9 cellular contexts compared by ENCODE assay signal in genomic region chr3:187746059-187746453, GRCh38. TPM values are rescaled to one million over a fixed set of nuclear protein-coding genes. Genes with fewer than 3 reads are reported as not detected.
DNase-seq lines count a peak whose midpoint lies in the region; ATAC-seq, FAIRE-seq and TF ChIP-seq lines count a peak whose summit lies in the region.
"Had no signal": no experiment of that assay in that cellular context is flagged by ENCODE, and none has a peak within 500 bp of the region (broad histone marks: within the 10 kb centered on the region; RNA-seq: fewer than 3 reads in every experiment).

No MANE protein-coding gene starts in this region.

- H3K4me3 ChIP-seq in kidney (ENCODE audit: low read length in 2 of 2): peak overlapping the region; percentile 73 to 83
- H3K4me3 ChIP-seq: lung had no signal

- no peak for TF ChIP-seq CTCF in kidney (IDR thresholded peaks at IDR 0.05; ENCODE audit: borderline replicate concordance, extremely low read depth, insufficient read depth)

- H3K4me1 Mint-ChIP-seq in activated CD4-positive, alpha-beta T cell treated with anti-CD3 and anti-CD28 coated beads for 36 hours: peaks cover 65% of the 10 kb centered on the region
- H3K4me1 Mint-ChIP-seq in activated naive CD8-positive, alpha-beta T cell treated with anti-CD3 and anti-CD28 coated beads for 36 hours: peaks cover 65% of the 10 kb centered on the region

- no peak for FAIRE-seq in kidney (lab: Jason Lieb, UNC)

- H3K36me3 Mint-ChIP-seq in activated CD4-positive, alpha-beta T cell treated with anti-CD3 and anti-CD28 coated beads for 36 hours (ENCODE audit: low read depth): peaks cover 14% of the 10 kb centered on the region
- peaks cover 5% of the 10 kb centered on the region for H3K36me3 Mint-ChIP-seq in activated naive CD8-positive, alpha-beta T cell treated with anti-CD3 and anti-CD28 coated beads for 36 hours

- peaks cover 8 to 22% of the 10 kb centered on the region in 2 donors for H3K4me1 ChIP-seq in kidney (ENCODE audit: control insufficient read depth in 1 of 2, insufficient read depth in 1 of 2, low read depth in 1 of 2, low read length in 2 of 2)

- POLR2A ChIA-PET in activated CD4-positive, alpha-beta T cell treated with anti-CD3 and anti-CD28 coated beads for 36 hours (lab: Charles Lee): interaction anchor here (0.6 to 2.5 kb wide), 19 partner anchors 24 to 1204 kb away, joined by 3 to 24 read pairs (median 5); no protein-coding TSS in a partner anchor

- H3K27me3 Mint-ChIP-seq in activated CD4-positive, alpha-beta T cell treated with anti-CD3 and anti-CD28 coated beads for 36 hours: peaks cover 2% of the 10 kb centered on the region
- H3K27me3 Mint-ChIP-seq in activated naive CD8-positive, alpha-beta T cell treated with anti-CD3 and anti-CD28 coated beads for 36 hours: peaks cover 6% of the 10 kb centered on the region

- intact Hi-C loops in activated CD4-positive, alpha-beta T cell treated with anti-CD3 and anti-CD28 coated beads for 36 hours (cut with DNase I, micrococcal nuclease): loop anchor here (1.0 to 10.0 kb wide), 6 partner anchors 315 to 939 kb away; no protein-coding TSS in a partner anchor
- intact Hi-C loops in kidney (cut with DNase I): loop anchor here (10.0 kb wide), 1 partner anchor 299 kb away; no protein-coding TSS in a partner anchor

- H3K4me3 Mint-ChIP-seq in activated CD4-positive, alpha-beta T cell treated with anti-CD3 and anti-CD28 coated beads for 36 hours: peak overlapping the region; percentile 91
- H3K4me3 Mint-ChIP-seq in activated naive CD8-positive, alpha-beta T cell treated with anti-CD3 and anti-CD28 coated beads for 36 hours: peak overlapping the region; percentile 91

- peak overlapping the region; percentile 99 for H3K27ac Mint-ChIP-seq in activated CD4-positive, alpha-beta T cell treated with anti-CD3 and anti-CD28 coated beads for 36 hours
- peak overlapping the region; percentile 100 for H3K27ac Mint-ChIP-seq in activated naive CD8-positive, alpha-beta T cell treated with anti-CD3 and anti-CD28 coated beads for 36 hours

- no peak for ATAC-seq in activated CD4-positive, alpha-beta T cell treated with anti-CD3 and anti-CD28 coated beads for 36 hours
- ATAC-seq in GM21576 (IDR thresholded peaks at IDR 0.05; ENCODE audit: unreplicated experiment) (no peak), GM18909 (IDR thresholded peaks at IDR 0.05; ENCODE audit: poor library complexity, unreplicated experiment) (no peak), HG02884 (IDR thresholded peaks at IDR 0.05; ENCODE audit: unreplicated experiment) (no peak)

- no peaks in the 10 kb centered on the region for H3K9me3 Mint-ChIP-seq in activated CD4-positive, alpha-beta T cell treated with anti-CD3 and anti-CD28 coated beads for 36 hours (ENCODE audit: low read depth)
- no peaks in the 10 kb centered on the region for H3K9me3 Mint-ChIP-seq in activated naive CD8-positive, alpha-beta T cell treated with anti-CD3 and anti-CD28 coated beads for 36 hours

- H3K27ac ChIP-seq in kidney (ENCODE audit: low read depth in 2 of 2, low read length in 2 of 2) (peak overlapping the region; percentile 99), temporal lobe (ENCODE audit: low read depth, low read length) (peak overlapping the region; percentile 91)

- no peak for DNase-seq in activated CD4-positive, alpha-beta T cell treated with anti-CD3 and anti-CD28 coated beads for 36 hours
- no peak for DNase-seq in activated CD4-positive, alpha-beta T cell treated with anti-CD3 and anti-CD28 coated beads for 1 hour
- no peak for DNase-seq in activated naive CD8-positive, alpha-beta T cell treated with anti-CD3 and anti-CD28 coated beads for 36 hours
- DNase-seq in kidney: no peak

- peak overlapping the region; percentile 81 to 90 for H3K9ac ChIP-seq in kidney (ENCODE audit: low read length in 2 of 2)

- H3K36me3 ChIP-seq in kidney (ENCODE audit: control insufficient read depth in 1 of 2, insufficient read depth in 2 of 2, low read length in 2 of 2): no peaks in the 10 kb centered on the region

- CTCF ChIA-PET in activated CD4-positive, alpha-beta T cell treated with anti-CD3 and anti-CD28 coated beads for 36 hours (lab: Charles Lee): interaction anchor here (0.7 to 5.9 kb wide), 16 partner anchors 24 to 1812 kb away, joined by 3 to 56 read pairs (median 4); no protein-coding TSS in a partner anchor

- no peaks in the 10 kb centered on the region for H3K9me3 ChIP-seq in kidney (ENCODE audit: control insufficient read depth in 1 of 2, low read length in 2 of 2)

RNA-seq across cellular contexts. Expression of gene BCL6, which starts 0.8 kb away (rescaled TPM):
- total RNA-seq in activated CD4-positive, alpha-beta T cell treated with anti-CD3 and anti-CD28 coated beads for 36 hours: 10 to 100 TPM; 42.9 to 52.8 TPM
- 1 to 10 TPM; 8.0 to 8.9 TPM for total RNA-seq in activated naive CD8-positive, alpha-beta T cell treated with anti-CD3 and anti-CD28 coated beads for 36 hours
- 110 TPM for total RNA-seq in kidney
- 7.3 TPM for polyA plus RNA-seq in kidney (ENCODE audit: insufficient read depth, low read depth, low replicate concordance)
- total RNA-seq in temporal lobe: 14.0 TPM

RNA-seq across cellular contexts. Expression of gene RTP2, which starts 43.7 kb away (rescaled TPM):
- total RNA-seq in activated CD4-positive, alpha-beta T cell treated with anti-CD3 and anti-CD28 coated beads for 36 hours: not detected
- not detected for total RNA-seq in activated naive CD8-positive, alpha-beta T cell treated with anti-CD3 and anti-CD28 coated beads for 36 hours
- total RNA-seq in kidney: not detected
- not detected for polyA plus RNA-seq in kidney (ENCODE audit: insufficient read depth, low read depth, low replicate concordance)
- total RNA-seq in temporal lobe: not detected
- total RNA-seq: lung had no signal
- polyA plus RNA-seq: lung had no signal
